In genomic region chr10:44696496-44696895, GRCh38 we compare ENCODE assay signal across 14 cellular contexts.
DNase-seq lines count a peak whose midpoint lies in the region; TF ChIP-seq lines count a peak whose summit lies in the region.
"Had no signal": no experiment of that assay in that cellular context is flagged by ENCODE, and none has a peak within 500 bp of the region (broad histone marks: within the 10 kb centered on the region; RNA-seq: fewer than 3 reads in every experiment).

No MANE protein-coding gene starts in this region.

- DNase-seq in AG04450 (ENCODE audit: low read depth, low spot score) (no peak), HS-5 (ENCODE audit: low read depth) (peak; percentile 31), epithelial cell of proximal tubule (ENCODE audit: low read depth) (peak; percentile 71), mucosa of gallbladder (ENCODE audit: low spot score) (peak; percentile 30), occipital lobe (lab: John Stamatoyannopoulos, UW) (no peak), dorsolateral prefrontal cortex (no peak)
- DNase-seq in activated naive CD4-positive, alpha-beta T cell (lab: John Stamatoyannopoulos, UW): no peak
- DNase-seq in stimulated activated CD4-positive, alpha-beta T cell treated with anti-CD3 and anti-CD28 coated beads, Interleukin-12 subunit alpha, Interleukin-12 subunit beta, amount 100 ng/mL, for 4 hours: no peak
- DNase-seq: amygdala, NCI-H1694 treated with DMSO at 0.1 percent for 48 hours, T-helper 2 cell had no signal

- H3K27me3 ChIP-seq in AG04450 (ENCODE audit: control insufficient read depth, insufficient read depth, low read length) (no peaks in the 10 kb centered on the region), dorsolateral prefrontal cortex (peaks cover 0 to 7% (median 0%) of the 10 kb centered on the region in 45 donors)
- H3K27me3 ChIP-seq: BLaER1, tibial artery had no signal

- CTCF ChIA-PET in AG04450 (lab: Charles Lee): interaction anchor here (1.1 kb wide), 1 partner anchor 19 kb away, joined by 3 read pairs; no protein-coding TSS in a partner anchor

- intact Hi-C loops in dorsolateral prefrontal cortex (cut with DNase I): no loop called here

- no peak for TF ChIP-seq CTCF in AG04450 (IDR thresholded peaks at IDR 0.05; ENCODE audit: low read depth, low read length)
- TF ChIP-seq CTCF in epithelial cell of proximal tubule (conservative IDR thresholded peaks at IDR 0.05; ENCODE audit: low read depth, low read length): no peak
- TF ChIP-seq CTCF in dorsolateral prefrontal cortex (IDR thresholded peaks at IDR 0.05 in 54 of 56, conservative IDR thresholded peaks at IDR 0.05 in 2 of 56; ENCODE audit: low read depth in 1 of 56, partially characterized antibody in 56 of 56): no peak

- peaks cover 3% of the 10 kb centered on the region; the same call in 1 of the 2 replicates for H3K9me3 ChIP-seq in AG04450 (ENCODE audit: control insufficient read depth, insufficient read depth, low read length)
- H3K9me3 ChIP-seq: prostate gland had no signal

- H3K4me3 ChIP-seq in AG04450 (ENCODE audit: low read depth, low read length) (no peak overlapping the region), epithelial cell of proximal tubule (ENCODE audit: low read depth, low read length) (no peak overlapping the region), dorsolateral prefrontal cortex (no peak overlapping the region)
- H3K4me3 ChIP-seq: BLaER1, prostate gland, tibial artery had no signal

- POLR2A ChIA-PET in AG04450 (lab: Yijun Ruan, JAX): no interaction called here

- H3K27ac ChIP-seq in AG04450 (ENCODE audit: low read depth, low read length) (peak overlapping the region; percentile 47), dorsolateral prefrontal cortex (no peak overlapping the region)
- H3K27ac ChIP-seq: BLaER1, prostate gland, tibial artery had no signal

Comparison
In these comparisons a context has a peak if more than half of its experiments do, and no peak if none do; other contexts are left out.
1. DNase-seq: peak in HS-5 (single experiment), epithelial cell of proximal tubule (single experiment) and mucosa of gallbladder (single experiment); none in AG04450 (single experiment), activated naive CD4-positive, alpha-beta T cell (0 of 4), occipital lobe (single experiment), stimulated activated CD4-positive, alpha-beta T cell treated with anti-CD3 and anti-CD28 coated beads, Interleukin-12 subunit alpha, Interleukin-12 subunit beta, amount 100 ng/mL, for 4 hours (single experiment) and dorsolateral prefrontal cortex (0 of 10).